ENCODE assay signal across 23 cellular contexts in the genomic region with DNA sequence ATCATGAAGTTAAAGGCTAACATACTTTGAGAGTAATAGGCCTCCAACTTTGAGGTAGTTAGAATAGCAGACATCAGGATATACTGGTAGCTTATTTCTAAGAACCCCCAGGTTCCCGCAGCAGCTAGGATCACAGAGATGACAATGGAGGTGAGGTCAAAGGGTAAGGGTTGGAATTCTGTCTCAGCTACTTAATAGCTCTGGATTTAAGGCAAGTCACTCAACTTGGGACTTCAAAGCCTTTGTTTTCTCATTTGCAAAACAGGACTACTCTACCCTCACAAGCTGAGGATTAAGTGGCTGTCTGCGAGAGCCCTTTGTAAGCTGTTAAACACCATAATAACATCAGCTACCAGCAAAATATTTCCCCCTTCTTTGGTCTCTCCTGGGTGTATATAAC.
DNase-seq lines count a peak whose midpoint lies in the region; ATAC-seq and TF ChIP-seq lines count a peak whose summit lies in the region.
"Had no signal": no experiment of that assay in that cellular context is flagged by ENCODE, and none has a peak within 500 bp of the region (broad histone marks: within the 10 kb centered on the region; RNA-seq: fewer than 3 reads in every experiment).

No MANE protein-coding gene starts in this region.

- no peak overlapping the region for H3K9ac ChIP-seq in parathyroid adenoma

- no peak overlapping the region for H3K4me3 ChIP-seq in RWPE2 (ENCODE audit: severe bottlenecking)
- no peak overlapping the region for H3K4me3 ChIP-seq in parathyroid adenoma (ENCODE audit: low read depth, low read length)
- no peak overlapping the region for H3K4me3 ChIP-seq in Peyer's patch
- H3K4me3 ChIP-seq: gastroesophageal sphincter, right atrium auricular region, thoracic aorta had no signal

- H3K27ac ChIP-seq in RWPE2 (ENCODE audit: poor library complexity, severe bottlenecking) (peak overlapping the region; percentile 20), parathyroid adenoma (peak overlapping the region; percentile 98), Peyer's patch (no peak overlapping the region)
- H3K27ac ChIP-seq: brain microvascular endothelial cell, gastroesophageal sphincter, neutrophil, right atrium auricular region, thoracic aorta had no signal

- H3K36me3 ChIP-seq in RWPE2 (ENCODE audit: low read depth) (peaks cover 35% of the 10 kb centered on the region), parathyroid adenoma (ENCODE audit: control insufficient read depth, insufficient read depth, low read length) (peaks cover 3% of the 10 kb centered on the region), Peyer's patch (no peaks in the 10 kb centered on the region)
- H3K36me3 ChIP-seq: brain microvascular endothelial cell, neutrophil, thoracic aorta had no signal

- no peak overlapping the region for H3K4me2 ChIP-seq in parathyroid adenoma (ENCODE audit: low read length)

- H3K9me3 ChIP-seq in RWPE2 (ENCODE audit: severe bottlenecking), result no peaks in the 10 kb centered on the region
- no peaks in the 10 kb centered on the region for H3K9me3 ChIP-seq in parathyroid adenoma (ENCODE audit: control insufficient read depth, low read length)
- no peaks in the 10 kb centered on the region for H3K9me3 ChIP-seq in Peyer's patch
- H3K9me3 ChIP-seq: gastroesophageal sphincter, neutrophil, right atrium auricular region, thoracic aorta had no signal

- H3K4me1 ChIP-seq in RWPE2 (ENCODE audit: insufficient read depth, poor library complexity, severe bottlenecking) (no peaks in the 10 kb centered on the region), parathyroid adenoma (peaks cover 54% of the 10 kb centered on the region), Peyer's patch (no peaks in the 10 kb centered on the region)
- H3K4me1 ChIP-seq: gastroesophageal sphincter had no signal

- H3K27me3 ChIP-seq in RWPE2 (ENCODE audit: insufficient read depth, poor library complexity, severe bottlenecking) (no peaks in the 10 kb centered on the region), parathyroid adenoma (ENCODE audit: control insufficient read depth, insufficient read depth, low read length) (no peaks in the 10 kb centered on the region), Peyer's patch (no peaks in the 10 kb centered on the region)
- H3K27me3 ChIP-seq: brain microvascular endothelial cell, gastroesophageal sphincter, right atrium auricular region had no signal

- H3K79me2 ChIP-seq in parathyroid adenoma, result peaks cover 16% of the 10 kb centered on the region

- DNase-seq in ELF-1 (ENCODE audit: low read depth, low spot score) (peak; percentile 90), RWPE2 (ENCODE audit: low spot score) (no peak), iPS DF 19.7 (ENCODE audit: low read depth, low spot score) (peak; percentile 30), NCI-H345 treated with DMSO at 0.1 percent for 48 hours (lab: John Stamatoyannopoulos, UW; ENCODE audit: unreplicated experiment) (no peak), DMS114 treated with DMSO at 0.1 percent for 48 hours (lab: John Stamatoyannopoulos, UW; ENCODE audit: unreplicated experiment) (no peak), Peyer's patch (no peak)
- DNase-seq: activated CD4-positive, alpha-beta T cell treated with anti-CD3 and anti-CD28 coated beads for 48 hours; activated naive CD4-positive, alpha-beta T cell; activated T-cell treated with anti-CD3 and anti-CD28 coated beads, Interleukin-2, amount 50 U/mL, for 48 hours; hippocampal formation; Karpas-422; NCI-H1694; NCI-H69; stimulated activated CD4-positive, alpha-beta T cell treated with anti-CD3 and anti-CD28 coated beads, Interleukin-12 subunit alpha, Interleukin-12 subunit beta, amount 100 ng/mL, for 4 hours; stimulated activated CD4-positive, alpha-beta T cell treated with anti-CD3 and anti-CD28 coated beads, Interleukin-4, amount 100 ng/mL, for 4 hours; stimulated activated naive CD4-positive, alpha-beta T cell had no signal

- no peak overlapping the region for H2AFZ ChIP-seq in parathyroid adenoma

- no peak for TF ChIP-seq CTCF in RWPE2 (IDR thresholded peaks at IDR 0.05; ENCODE audit: poor library complexity, severe bottlenecking)
- TF ChIP-seq CTCF in parathyroid adenoma (IDR thresholded peaks at IDR 0.05), result no peak
- no peak for TF ChIP-seq CTCF in Peyer's patch (IDR thresholded peaks at IDR 0.05)

- ATAC-seq in RWPE2 (ENCODE audit: low read depth) (no peak), GM21447 (IDR thresholded peaks at IDR 0.05; ENCODE audit: unreplicated experiment) (no peak)
- ATAC-seq: gastroesophageal sphincter had no signal

- TF ChIP-seq POLR2A in Peyer's patch (IDR thresholded peaks at IDR 0.05), result no peak

Comparison
In these comparisons a context has a peak if more than half of its experiments do, and no peak if none do; other contexts are left out.
1. DNase-seq: peak in ELF-1 (single experiment) and iPS DF 19.7 (single experiment); none in RWPE2 (single experiment), NCI-H345 treated with DMSO at 0.1 percent for 48 hours (single experiment), DMS114 treated with DMSO at 0.1 percent for 48 hours (single experiment) and Peyer's patch (0 of 3).
2. H3K27ac ChIP-seq: peak in RWPE2 (single experiment) and parathyroid adenoma (single experiment); none in Peyer's patch (0 of 4).